In genomic region chr4:109325698-109326097, GRCh38 we compare ENCODE assay signal across 20 cellular contexts.
"Had no signal": no experiment of that assay in that cellular context is flagged by ENCODE, and none has a peak within 500 bp of the region (broad histone marks: within the 10 kb centered on the region; RNA-seq: fewer than 3 reads in every experiment).

No MANE protein-coding gene starts in this region.

- H3K27ac ChIP-seq: coronary artery, dorsolateral prefrontal cortex, esophagus squamous epithelium, gastrocnemius medialis, heart right ventricle, left lung, lower lobe of right lung had no signal

- H3K9me3 ChIP-seq: gastrocnemius medialis had no signal

- H3K4me1 ChIP-seq: esophagus squamous epithelium, gastrocnemius medialis, heart right ventricle, left lung, lower lobe of right lung had no signal

- DNase-seq: dermis blood vessel endothelial cell; dorsolateral prefrontal cortex; effector CD4-positive, alpha-beta T cell; effector memory CD4-positive, alpha-beta T cell; esophagus squamous epithelium; foreskin fibroblast; foreskin melanocyte; gastrocnemius medialis; glutamatergic neuron; head of caudate nucleus; heart right ventricle; hippocampal formation; left cardiac atrium; left lung; left ventricle myocardium superior; lower lobe of right lung; mesenchymal stem cell; mucosa of descending colon; naive B cell had no signal

- ATAC-seq: gastrocnemius medialis, heart right ventricle, left cardiac atrium, left lung, left ventricle myocardium superior, lower lobe of right lung, mucosa of descending colon had no signal

- H3K27me3 ChIP-seq: dorsolateral prefrontal cortex, esophagus squamous epithelium, gastrocnemius medialis, heart right ventricle, left lung had no signal

- H3K36me3 ChIP-seq: esophagus squamous epithelium, gastrocnemius medialis, heart right ventricle, left lung, lower lobe of right lung had no signal

- H3K4me3 ChIP-seq: coronary artery, dorsolateral prefrontal cortex, esophagus squamous epithelium, gastrocnemius medialis, heart right ventricle, left lung, lower lobe of right lung, mucosa of descending colon had no signal
